16 cellular contexts compared by ENCODE assay signal in genomic region chr20:45487231-45487635, GRCh38. TPM values are rescaled to one million over a fixed set of nuclear protein-coding genes. Genes with fewer than 3 reads are reported as not detected.
DNase-seq lines count a peak whose midpoint lies in the region; ATAC-seq, FAIRE-seq and TF ChIP-seq lines count a peak whose summit lies in the region.
"Had no signal": no experiment of that assay in that cellular context is flagged by ENCODE, and none has a peak within 500 bp of the region (broad histone marks: within the 10 kb centered on the region; RNA-seq: fewer than 3 reads in every experiment).

No MANE protein-coding gene starts in this region.

- no peaks in the 10 kb centered on the region for H3K4me1 Mint-ChIP-seq in CD4-positive, alpha-beta memory T cell
- H3K4me1 Mint-ChIP-seq: CD4-positive, CD25-positive, alpha-beta regulatory T cell; stimulated activated naive B cell treated with anti-CD40 and anti-IgM and Interleukin-4, amounts not matched to agents 10 μg/mL and 1 μg/mL and 100 μg/mL, for 72 hours had no signal

- no peak overlapping the region for H3K4me3 ChIP-seq in OCI-LY3 (ENCODE audit: low read length)
- peak overlapping the region; percentile 28; the same call in 1 of the 2 replicates for H3K4me3 ChIP-seq in iPS-18c (ENCODE audit: insufficient read depth, low read depth, low read length)
- no peak overlapping the region for H3K4me3 ChIP-seq in CD4-positive, alpha-beta memory T cell (ENCODE audit: low read length in 2 of 2)

- H3K27me3 ChIP-seq in OCI-LY3 (ENCODE audit: low read depth, low read length), result peaks cover 77% of the 10 kb centered on the region
- peaks cover 7% of the 10 kb centered on the region for H3K27me3 ChIP-seq in CD4-positive, alpha-beta memory T cell (ENCODE audit: insufficient read depth, low read length)

- no peak overlapping the region for H3K27ac ChIP-seq in OCI-LY3 (ENCODE audit: low read length)
- no peak overlapping the region for H3K27ac ChIP-seq in CD4-positive, alpha-beta memory T cell (ENCODE audit: low read depth, low read length)

- no peak overlapping the region for H3K4me2 ChIP-seq in OCI-LY3 (ENCODE audit: low read length)

- ATAC-seq in Right ventricle myocardium superior (ENCODE audit: poor library complexity), result no peak

- CTCF ChIA-PET in CD4-positive, alpha-beta memory T cell (lab: Charles Lee; ENCODE audit: partially characterized antibody), result interaction anchor here (1.0 kb wide), 1 partner anchor 124 kb away, joined by 3 read pairs; the partner anchor contains the start of gene SYS1

- H3K9me3 Mint-ChIP-seq in CD4-positive, alpha-beta memory T cell, result no peaks in the 10 kb centered on the region
- H3K9me3 Mint-ChIP-seq: activated naive CD4-positive, alpha-beta T cell treated with anti-CD3 and anti-CD28 coated beads for 36 hours; dendritic cell treated with granulocyte-macrophage colony-stimulating factor and Interleukin-4, amounts not matched to agents 40 ng/mL and 50 ng/mL, for 4 days; stimulated activated naive B cell treated with anti-CD40 and anti-IgM and Interleukin-4, amounts not matched to agents 10 μg/mL and 1 μg/mL and 100 μg/mL, for 72 hours had no signal

- H3K27ac Mint-ChIP-seq in CD4-positive, alpha-beta memory T cell, result peak overlapping the region in 1 of 7 donors; percentile 19
- H3K27ac Mint-ChIP-seq: activated naive CD4-positive, alpha-beta T cell treated with anti-CD3 and anti-CD28 coated beads for 36 hours; CD4-positive, CD25-positive, alpha-beta regulatory T cell; dendritic cell treated with granulocyte-macrophage colony-stimulating factor and Interleukin-4, amounts not matched to agents 40 ng/mL and 50 ng/mL, for 4 days; stimulated activated naive B cell treated with anti-CD40 and anti-IgM and Interleukin-4, amounts not matched to agents 10 μg/mL and 1 μg/mL and 100 μg/mL, for 72 hours had no signal

- no peak overlapping the region for H2AFZ ChIP-seq in OCI-LY3 (ENCODE audit: low read depth, low read length)

- H3K79me2 ChIP-seq in OCI-LY3 (ENCODE audit: low read length), result no peaks in the 10 kb centered on the region

- intact Hi-C loops in Right ventricle myocardium superior (cut with DNase I), result no loop called here
- intact Hi-C loops in CD4-positive, alpha-beta memory T cell (cut with micrococcal nuclease), result no loop called here

- FAIRE-seq in GM12891 (lab: Jason Lieb, UNC), result no peak

- H3K9ac ChIP-seq in OCI-LY3 (ENCODE audit: low read length), result no peak overlapping the region

- H3K36me3 ChIP-seq in OCI-LY3 (replicated peaks; ENCODE audit: low read depth, low read length), result no peaks in the 10 kb centered on the region
- H3K36me3 ChIP-seq in CD4-positive, alpha-beta memory T cell (ENCODE audit: insufficient read depth, low read length), result no peaks in the 10 kb centered on the region

- peaks cover 21 to 46% of the 10 kb centered on the region in 2 donors for H3K27me3 Mint-ChIP-seq in CD4-positive, alpha-beta memory T cell

- TF ChIP-seq POLR2A in GM12891 (IDR thresholded peaks at IDR 0.05; ENCODE audit: low read depth, low read length), result no peak

- H3K9me3 ChIP-seq in OCI-LY3 (ENCODE audit: insufficient read depth, low read length), result no peaks in the 10 kb centered on the region
- no peaks in the 10 kb centered on the region for H3K9me3 ChIP-seq in iPS-18c (ENCODE audit: control insufficient read depth, insufficient read depth, low read length)
- no peaks in the 10 kb centered on the region for H3K9me3 ChIP-seq in CD4-positive, alpha-beta memory T cell (ENCODE audit: control insufficient read depth in 1 of 2, low read length in 2 of 2)

- H4K20me1 ChIP-seq in OCI-LY3 (ENCODE audit: insufficient read depth, low read length), result no peaks in the 10 kb centered on the region

- DNase-seq in 8988T (peak; percentile 57), GM12891 (ENCODE audit: insufficient read length, low spot score) (peak; percentile 31), DMS153 (lab: John Stamatoyannopoulos, UW) (no peak), C1 segment of cervical spinal cord (lab: John Stamatoyannopoulos, UW) (no peak), Right ventricle myocardium superior (no peak)
- DNase-seq in CD4-positive, alpha-beta memory T cell, result no peak
- DNase-seq: activated CD4-positive, alpha-beta T cell treated with anti-CD3 and anti-CD28 coated beads for 4 hours; activated naive CD4-positive, alpha-beta T cell treated with anti-CD3 and anti-CD28 coated beads for 36 hours; CD4-positive, CD25-positive, alpha-beta regulatory T cell; NCI-H1417; RPMI8226; stimulated activated naive B cell treated with anti-CD40 and anti-IgM and Interleukin-4, amounts not matched to agents 10 μg/mL and 1 μg/mL and 100 μg/mL, for 72 hours had no signal

- no peak overlapping the region for H3K4me3 Mint-ChIP-seq in CD4-positive, alpha-beta memory T cell
- H3K4me3 Mint-ChIP-seq: activated naive CD4-positive, alpha-beta T cell treated with anti-CD3 and anti-CD28 coated beads for 36 hours; CD4-positive, CD25-positive, alpha-beta regulatory T cell; dendritic cell treated with granulocyte-macrophage colony-stimulating factor and Interleukin-4, amounts not matched to agents 40 ng/mL and 50 ng/mL, for 4 days; stimulated activated naive B cell treated with anti-CD40 and anti-IgM and Interleukin-4, amounts not matched to agents 10 μg/mL and 1 μg/mL and 100 μg/mL, for 72 hours had no signal

- TF ChIP-seq CTCF in OCI-LY3 (IDR thresholded peaks at IDR 0.05; ENCODE audit: low read depth, low read length), result peak; percentile 54

- H3K36me3 Mint-ChIP-seq in CD4-positive, alpha-beta memory T cell, result no peaks in the 10 kb centered on the region
- H3K36me3 Mint-ChIP-seq: CD4-positive, CD25-positive, alpha-beta regulatory T cell; stimulated activated naive B cell treated with anti-CD40 and anti-IgM and Interleukin-4, amounts not matched to agents 10 μg/mL and 1 μg/mL and 100 μg/mL, for 72 hours had no signal

- POLR2A ChIA-PET in CD4-positive, alpha-beta memory T cell (lab: Charles Lee; ENCODE audit: partially characterized antibody), result no interaction called here

- no peaks in the 10 kb centered on the region for H3K4me1 ChIP-seq in OCI-LY3 (ENCODE audit: low read length)
- no peaks in the 10 kb centered on the region for H3K4me1 ChIP-seq in CD4-positive, alpha-beta memory T cell (ENCODE audit: insufficient read depth, low read length)

TF ChIP-seq in GM12891, 5 proteins besides CTCF, POLR2A, EP300 and RAD21:
- TF ChIP-seq PAX5 (IDR thresholded peaks at IDR 0.05; ENCODE audit: insufficient read depth, low read length, severe bottlenecking), result no peak
- no peak for TF ChIP-seq POLR2AphosphoS5 (IDR thresholded peaks at IDR 0.05; ENCODE audit: low read depth, low read length)
- no peak for TF ChIP-seq SPI1 (IDR thresholded peaks at IDR 0.05; ENCODE audit: low read depth, low read length)
- no peak for TF ChIP-seq TAF1 (IDR thresholded peaks at IDR 0.05; ENCODE audit: low read depth, low read length)
- TF ChIP-seq POU2F2 (IDR thresholded peaks at IDR 0.05; ENCODE audit: low read depth, low read length), result no peak

RNA-seq across cellular contexts. Expression of gene WFDC2, which starts 17.7 kb away (rescaled TPM):
- 1.0 TPM for polyA plus RNA-seq in GM12891 (2012; ENCODE audit: low read depth, missing spikeins)
- 1.0 TPM for total RNA-seq in Right ventricle myocardium superior
- 1 to 10 TPM in 1 of 2 experiments, under 1 TPM in 1; 0.73 to 1.6 TPM for total RNA-seq in CD4-positive, alpha-beta memory T cell
- not detected for polyA plus RNA-seq in CD4-positive, alpha-beta memory T cell
- total RNA-seq: CD4-positive, CD25-positive, alpha-beta regulatory T cell; myocyte had no signal
- polyA plus RNA-seq: CD4-positive, CD25-positive, alpha-beta regulatory T cell had no signal

RNA-seq across cellular contexts. Expression of gene SPINT3, which starts 28.2 kb away (rescaled TPM):
- not detected for polyA plus RNA-seq in GM12891 (2012; ENCODE audit: low read depth, missing spikeins)
- total RNA-seq in Right ventricle myocardium superior, result not detected
- not detected for total RNA-seq in CD4-positive, alpha-beta memory T cell
- not detected for polyA plus RNA-seq in CD4-positive, alpha-beta memory T cell
- total RNA-seq: activated naive CD4-positive, alpha-beta T cell treated with anti-CD3 and anti-CD28 coated beads for 36 hours; CD4-positive, CD25-positive, alpha-beta regulatory T cell; myocyte had no signal
- polyA plus RNA-seq: CD4-positive, CD25-positive, alpha-beta regulatory T cell had no signal

RNA-seq across cellular contexts. Expression of gene WFDC6, which starts 52.0 kb away (rescaled TPM):
- polyA plus RNA-seq in GM12891 (2012; ENCODE audit: low read depth, missing spikeins), result not detected
- total RNA-seq in Right ventricle myocardium superior, result not detected
- total RNA-seq in CD4-positive, alpha-beta memory T cell, result not detected
- polyA plus RNA-seq in CD4-positive, alpha-beta memory T cell, result not detected
- total RNA-seq: activated naive CD4-positive, alpha-beta T cell treated with anti-CD3 and anti-CD28 coated beads for 36 hours; CD4-positive, CD25-positive, alpha-beta regulatory T cell; myocyte had no signal
- polyA plus RNA-seq: CD4-positive, CD25-positive, alpha-beta regulatory T cell had no signal

RNA-seq across cellular contexts. Expression of gene EPPIN, which starts 60.0 kb away (rescaled TPM):
- polyA plus RNA-seq in GM12891 (2012; ENCODE audit: low read depth, missing spikeins), result not detected
- total RNA-seq in Right ventricle myocardium superior, result not detected
- total RNA-seq in CD4-positive, alpha-beta memory T cell, result not detected
- not detected for polyA plus RNA-seq in CD4-positive, alpha-beta memory T cell
- total RNA-seq: activated naive CD4-positive, alpha-beta T cell treated with anti-CD3 and anti-CD28 coated beads for 36 hours; CD4-positive, CD25-positive, alpha-beta regulatory T cell; myocyte had no signal
- polyA plus RNA-seq: CD4-positive, CD25-positive, alpha-beta regulatory T cell had no signal

Comparison
In these comparisons a context has a peak if more than half of its experiments do, and no peak if none do; other contexts are left out.
1. DNase-seq: peak in 8988T (single experiment) and GM12891 (single experiment); none in DMS153 (single experiment), C1 segment of cervical spinal cord (0 of 14), Right ventricle myocardium superior (single experiment) and CD4-positive, alpha-beta memory T cell (0 of 5).